34 cellular contexts compared by ENCODE assay signal in the genomic region with DNA sequence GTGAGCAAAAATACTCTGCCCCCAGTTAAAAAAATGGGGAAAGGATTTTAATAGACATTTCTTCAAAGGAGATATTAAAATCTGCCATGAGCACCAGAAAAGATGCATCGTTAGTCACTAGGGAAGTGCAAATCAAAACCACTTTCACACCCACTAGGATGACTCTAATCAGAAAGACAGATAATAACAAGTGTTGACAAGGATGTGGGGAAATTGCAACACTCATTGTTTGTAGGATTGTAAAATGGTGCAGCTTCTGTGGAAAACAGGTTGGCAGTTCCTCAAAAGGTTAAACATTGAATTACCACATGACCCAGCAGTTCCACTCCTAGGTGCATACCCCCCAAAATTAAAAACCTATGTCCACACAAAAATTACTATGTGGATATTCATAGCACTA.
"Had no signal": no experiment of that assay in that cellular context is flagged by ENCODE, and none has a peak within 500 bp of the region (broad histone marks: within the 10 kb centered on the region; RNA-seq: fewer than 3 reads in every experiment).

No MANE protein-coding gene starts in this region.

- H3K4me3 ChIP-seq: MG63 had no signal

- H3K27me3 ChIP-seq: MG63 had no signal

- H3K36me3 ChIP-seq: MG63 had no signal

- DNase-seq: Karpas-422, Kasumi-1, MG63, MM.1S, MV-4-11, NCI-H1048, NCI-H1092, NCI-H1092 treated with DMSO at 0.1 percent for 48 hours, NCI-H1105, NCI-H1105 treated with DMSO at 0.1 percent for 48 hours, NCI-H1417, NCI-H1417 treated with DMSO at 0.1 percent for 48 hours, NCI-H1436, NCI-H1436 treated with DMSO at 0.1 percent for 48 hours, NCI-H146, NCI-H1694, NCI-H1694 treated with DMSO at 0.1 percent for 48 hours, NCI-H187, NCI-H187 treated with DMSO at 0.1 percent for 48 hours, NCI-H1930, NCI-H2029, NCI-H2029 treated with DMSO at 0.1 percent for 48 hours, NCI-H2081, NCI-H2081 treated with DMSO at 0.1 percent for 48 hours, NCI-H2107, NCI-H2171, NCI-H2171 treated with DMSO at 0.1 percent for 48 hours, NCI-H2227 treated with DMSO at 0.1 percent for 48 hours, NCI-H226, NCI-H345, NCI-H446, NCI-H446 treated with DMSO at 0.1 percent for 48 hours, NCI-H510A, NCI-H510A treated with DMSO at 0.1 percent for 48 hours had no signal

- H3K9me3 ChIP-seq: MG63 had no signal
